ENCODE assay signal across 8 cellular contexts in genomic region chr4:143358923-143359694, GRCh38. TPM values are rescaled to one million over a fixed set of nuclear protein-coding genes. Genes with fewer than 3 reads are reported as not detected.
DNase-seq lines count a peak whose midpoint lies in the region; ATAC-seq and TF ChIP-seq lines count a peak whose summit lies in the region.

No MANE protein-coding gene starts in this region.

- H3K27me3 Mint-ChIP-seq in WTC11 (ENCODE audit: low read depth): no peaks in the 10 kb centered on the region

- no peak overlapping the region for H3K4me3 Mint-ChIP-seq in WTC11

- peak overlapping the region; percentile 45 for H3K27ac ChIP-seq in foreskin keratinocyte
- no peak overlapping the region for H3K27ac ChIP-seq in caudate nucleus (ENCODE audit: low read depth, low read length)

- CTCF ChIA-PET in GM10248 (lab: Yijun Ruan, JAX) (interaction anchor here (1.0 to 3.7 kb wide), 5 partner anchors 9 to 112 kb away, joined by 3 to 21 read pairs (median 4); no protein-coding TSS in a partner anchor), WTC11 (lab: Charles Lee) (no interaction called here)

- DNase-seq in GM10248 (ENCODE audit: extremely low spot score) (peak; percentile 35), HK-2 (ENCODE audit: unreplicated experiment) (peak; percentile 42), WTC11 (ENCODE audit: low spot score) (no peak), foreskin keratinocyte (peak; percentile 78 to 92), NCI-H2029 (lab: John Stamatoyannopoulos, UW) (no peak), caudate nucleus (lab: John Stamatoyannopoulos, UW) (no peak)
- DNase-seq in stimulated activated CD8-positive, alpha-beta memory T cell treated with anti-CD3 and anti-CD28 coated beads, Interleukin-4, amount 100 ng/mL, for 48 hours: peak; percentile 39

- TF ChIP-seq CTCF in GM10248 (IDR thresholded peaks at IDR 0.05; ENCODE audit: control extremely low read depth, extremely low read depth, low read depth, missing control alignments) (no peak), WTC11 (IDR thresholded peaks at IDR 0.05) (no peak), foreskin keratinocyte (conservative IDR thresholded peaks at IDR 0.05) (no peak)

- H3K9me3 Mint-ChIP-seq in WTC11: peaks cover 5% of the 10 kb centered on the region; the same call in 1 of the 2 replicates

- H3K36me3 Mint-ChIP-seq in WTC11: no peaks in the 10 kb centered on the region

- H3K4me1 Mint-ChIP-seq in WTC11: peaks cover 86% of the 10 kb centered on the region

- H3K27me3 ChIP-seq in foreskin keratinocyte: no peaks in the 10 kb centered on the region

- POLR2A ChIA-PET in GM10248 (lab: Yijun Ruan, JAX): interaction anchor here (0.9 to 1.1 kb wide), 2 partner anchors 14 to 59 kb away, joined by 3 to 4 read pairs; no protein-coding TSS in a partner anchor
- POLR2A ChIA-PET in WTC11 (lab: Charles Lee): interaction anchor here (1.5 kb wide), 1 partner anchor 22 kb away, joined by 6 read pairs; the partner anchor contains the start of gene GAB1

- ATAC-seq in GM21423 (IDR thresholded peaks at IDR 0.05; ENCODE audit: unreplicated experiment) (peak; percentile 88), WTC11 (no peak; the same call in 1 of the 2 replicates), foreskin keratinocyte (peak; percentile 65)

- H3K4me1 ChIP-seq in foreskin keratinocyte: peaks cover 61% of the 10 kb centered on the region

- H3K27ac Mint-ChIP-seq in WTC11: peak overlapping the region; percentile 23; the same call in 1 of the 2 replicates

TF ChIP-seq in WTC11, 78 proteins besides CTCF, POLR2A, EP300 and RAD21:
- TF ChIP-seq ZMAT4 (CRISPR knock-in tag; IDR thresholded peaks at IDR 0.05): no peak
- TF ChIP-seq TEAD1 (CRISPR knock-in tag; IDR thresholded peaks at IDR 0.05): no peak
- no peak for TF ChIP-seq FOXP4 (CRISPR knock-in tag; IDR thresholded peaks at IDR 0.05)
- TF ChIP-seq TCF7 (CRISPR knock-in tag; IDR thresholded peaks at IDR 0.05; ENCODE audit: low read depth): no peak
- no peak for TF ChIP-seq ZSCAN18 (CRISPR knock-in tag; IDR thresholded peaks at IDR 0.05)
TF ChIP-seq in WTC11: peak in this region for 0.

RNA-seq across cellular contexts. Expression of gene GAB1, which starts 22.4 kb away (rescaled TPM):
- total RNA-seq in WTC11 (2021) (17.4 to 19.7 TPM (median 18.7 TPM) in 3 replicates), foreskin keratinocyte (10.4 and 12.8 TPM in 2 replicates)
- 1.3 and 1.8 TPM in 2 replicates for polyA plus RNA-seq in foreskin keratinocyte

Comparison
In these comparisons a context has a peak if more than half of its experiments do, and no peak if none do; other contexts are left out.
1. DNase-seq: peak in GM10248 (single experiment), HK-2 (single experiment), foreskin keratinocyte (2 of 2) and stimulated activated CD8-positive, alpha-beta memory T cell treated with anti-CD3 and anti-CD28 coated beads, Interleukin-4, amount 100 ng/mL, for 48 hours (single experiment); none in WTC11 (single experiment), NCI-H2029 (single experiment) and caudate nucleus (0 of 61).